In genomic region chr5:147481857-147482256, GRCh38 we compare ENCODE assay signal across 10 cellular contexts. TPM values are rescaled to one million over a fixed set of nuclear protein-coding genes. Genes with fewer than 3 reads are reported as not detected.
DNase-seq lines count a peak whose midpoint lies in the region; ATAC-seq and TF ChIP-seq lines count a peak whose summit lies in the region.
"Had no signal": no experiment of that assay in that cellular context is flagged by ENCODE, and none has a peak within 500 bp of the region (broad histone marks: within the 10 kb centered on the region; RNA-seq: fewer than 3 reads in every experiment).

No MANE protein-coding gene starts in this region.

- DNase-seq in NCI-H748 (lab: John Stamatoyannopoulos, UW; ENCODE audit: unreplicated experiment) (peak; percentile 27), NCI-H748 treated with DMSO at 0.1 percent for 48 hours (lab: John Stamatoyannopoulos, UW) (no peak), esophagus squamous epithelium (lab: John Stamatoyannopoulos, UW) (no peak), type B pancreatic cell (ENCODE audit: extremely low spot score, unreplicated experiment) (no peak), NCI-H2227 treated with DMSO at 0.1 percent for 48 hours (lab: John Stamatoyannopoulos, UW) (no peak), NCI-H1105 (lab: John Stamatoyannopoulos, UW) (no peak)
- no peak for DNase-seq in activated CD8-positive, alpha-beta memory T cell treated with anti-CD3 and anti-CD28 coated beads, Interleukin-2, amount 50 U/mL, for 4 hours

- no peaks in the 10 kb centered on the region for H3K9me3 Mint-ChIP-seq in type B pancreatic cell

- no peak overlapping the region for H3K4me3 ChIP-seq in esophagus squamous epithelium
- H3K4me3 ChIP-seq: A549 had no signal

- H3K36me3 ChIP-seq in esophagus squamous epithelium = no peaks in the 10 kb centered on the region

- peak overlapping the region in 3 of 4 donors; percentile 80 to 91 (median 82) for H3K27ac ChIP-seq in esophagus squamous epithelium
- H3K27ac ChIP-seq: A549, HL-60 had no signal

- TF ChIP-seq POLR2A in esophagus squamous epithelium (IDR thresholded peaks at IDR 0.05) = no peak

- intact Hi-C loops in esophagus squamous epithelium (cut with DNase I) = no loop called here

- 28 to 42% methylated on average over 1 of the region's 1 CpG for WGBS in esophagus squamous epithelium, 2 donors

- peaks cover 39% of the 10 kb centered on the region for H3K4me1 Mint-ChIP-seq in type B pancreatic cell (ENCODE audit: unreplicated experiment)

- H3K27me3 ChIP-seq in esophagus squamous epithelium = no peaks in the 10 kb centered on the region

- H3K36me3 Mint-ChIP-seq in type B pancreatic cell = no peaks in the 10 kb centered on the region

- no peaks in the 10 kb centered on the region for H3K9me3 ChIP-seq in esophagus squamous epithelium
- H3K9me3 ChIP-seq: A549 had no signal

- H3K27me3 Mint-ChIP-seq in type B pancreatic cell = no peaks in the 10 kb centered on the region

- H3K4me3 Mint-ChIP-seq in type B pancreatic cell = no peak overlapping the region

- peaks cover 20 to 69% (median 55%) of the 10 kb centered on the region in 3 donors for H3K4me1 ChIP-seq in esophagus squamous epithelium

- no peak for TF ChIP-seq CTCF in esophagus squamous epithelium (IDR thresholded peaks at IDR 0.05)
- no peak for TF ChIP-seq CTCF in type B pancreatic cell (conservative IDR thresholded peaks at IDR 0.05)

- peak overlapping the region; percentile 27 for H3K27ac Mint-ChIP-seq in type B pancreatic cell

- ATAC-seq in HG03520 (IDR thresholded peaks at IDR 0.05; ENCODE audit: unreplicated experiment) = peak; percentile 78
- ATAC-seq: A549 had no signal

RNA-seq across cellular contexts. Expression of gene DPYSL3, which starts 28.0 kb away (rescaled TPM):
- total RNA-seq in esophagus squamous epithelium = 10 to 100 TPM in 2 of 4 donors, 1 to 10 TPM in 2; 5.2 to 62.9 (median 14.0) TPM
- total RNA-seq in type B pancreatic cell (ENCODE audit: low replicate concordance) = 11.9 and 36.0 TPM in 2 replicates
